Comparison of ENCODE assay signal across 11 cellular contexts in genomic region chr12:92132282-92132681, GRCh38. TPM values are rescaled to one million over a fixed set of nuclear protein-coding genes. Genes with fewer than 3 reads are reported as not detected.
A peak's percentile ranks its signal among the peaks of the same experiment; 100 is the strongest.
DNase-seq lines count a peak whose midpoint lies in the region; ATAC-seq and TF ChIP-seq lines count a peak whose summit lies in the region.
"Had no signal": no experiment of that assay in that cellular context is flagged by ENCODE, and none has a peak within 500 bp of the region (broad histone marks: within the 10 kb centered on the region; RNA-seq: fewer than 3 reads in every experiment).

No MANE protein-coding gene starts in this region.

- no peaks in the 10 kb centered on the region; the same call in 1 of the 2 replicates for H3K36me3 ChIP-seq in IMR-90 (ENCODE audit: control insufficient read depth, insufficient read depth, low read length)
- no peaks in the 10 kb centered on the region for H3K36me3 ChIP-seq in adrenal gland (replicated peaks in 1 of 2)
- H3K36me3 ChIP-seq in neutrophil = no peaks in the 10 kb centered on the region

- peak overlapping the region; percentile 60; the same call in 1 of the 2 replicates for H3K18ac ChIP-seq in IMR-90 (ENCODE audit: low read depth, low read length)

- H3K79me1 ChIP-seq in IMR-90 (ENCODE audit: low read depth in 1 of 2, low read length in 2 of 2) = peaks cover 13 to 70% of the 10 kb centered on the region in 2 experiments

- H3K9ac ChIP-seq in IMR-90 (ENCODE audit: low read depth, low read length) = no peak overlapping the region

- H3K4me3 Mint-ChIP-seq in activated CD4-positive, alpha-beta T cell treated with anti-CD3 and anti-CD28 coated beads, Interleukin-2, amount 10 ng/mL, durations not matched to agents 7 days and 5 days = peak overlapping the region; percentile 58

- peaks cover 3% of the 10 kb centered on the region for H3K9me3 Mint-ChIP-seq in activated CD4-positive, alpha-beta T cell treated with anti-CD3 and anti-CD28 coated beads, Interleukin-2, amount 10 ng/mL, durations not matched to agents 7 days and 5 days

- peak overlapping the region; percentile 23; the same call in 1 of the 2 replicates for H3K23ac ChIP-seq in IMR-90 (ENCODE audit: low read depth, low read length)

- peak overlapping the region; percentile 80 for H3K27ac Mint-ChIP-seq in activated CD4-positive, alpha-beta T cell treated with anti-CD3 and anti-CD28 coated beads, Interleukin-2, amount 10 ng/mL, durations not matched to agents 7 days and 5 days

- H4K5ac ChIP-seq in IMR-90 (ENCODE audit: low read depth, low read length) = peak overlapping the region; percentile 80; the same call in 1 of the 2 replicates

- H4K20me1 ChIP-seq in IMR-90 (ENCODE audit: insufficient read depth, low read length) = no peaks in the 10 kb centered on the region

- intact Hi-C loops in IMR-90 (cut with micrococcal nuclease) = no loop called here
- intact Hi-C loops in adrenal gland (cut with DNase I) = loop anchor here in 1 of 2 donors (10.0 kb wide), 1 partner anchor 127 kb away; no protein-coding TSS in a partner anchor

- H3K4me1 ChIP-seq in IMR-90 (ENCODE audit: control insufficient read depth, insufficient read depth, low read length) (peaks cover 19% of the 10 kb centered on the region), adrenal gland (replicated peaks in 1 of 2) (peaks cover 38 to 65% of the 10 kb centered on the region in 2 donors), neutrophil (ENCODE audit: control insufficient read depth in 1 of 2, insufficient read depth in 1 of 2, low read depth in 1 of 2, low read length in 1 of 2) (peaks cover 100% of the 10 kb centered on the region in 2 experiments)

- H2BK5ac ChIP-seq in IMR-90 (ENCODE audit: low read depth, low read length, poor library complexity, severe bottlenecking) = peak overlapping the region; percentile 28

- BruUV-seq in IMR-90 (replicated peaks; lab: Mats Ljungman, UMichigan) = no TSS peak

- WGBS in IMR-90 (ENCODE audit: extremely low coverage in 2 of 2, insufficient read length in 1 of 2), 2 experiments = no CpG with 5 or more reads among the region's 1 CpG
- 91 to 94% (median 93%) methylated on average over 1 of the region's 1 CpG for WGBS in adrenal gland, 4 donors

- H3K27ac ChIP-seq in IMR-90 (ENCODE audit: insufficient read depth, low read length) (no peak overlapping the region), adrenal gland (peak overlapping the region in 3 of 5 donors; percentile 7 to 72 (median 68)), neutrophil (peak overlapping the region; percentile 77)

- CTCF ChIA-PET in activated CD4-positive, alpha-beta T cell treated with anti-CD3 and anti-CD28 coated beads, Interleukin-2, amount 10 ng/mL, durations not matched to agents 7 days and 5 days (lab: Charles Lee) = interaction anchor here (1.1 to 5.6 kb wide), 5 partner anchors 12 to 773 kb away, joined by 3 to 27 read pairs (median 3); partner anchors contain the start of gene BTG1
- CTCF ChIA-PET in IMR-90 (lab: Yijun Ruan, JAX) (no interaction called here), HEK293T (lab: Yijun Ruan, JAX) (no interaction called here)

- dilution Hi-C loops in IMR-90 (cut with HindIII; ENCODE audit: low sequenced_read_pairs, unreplicated experiment) = no loop called here

- TF ChIP-seq CTCF in IMR-90 (conservative IDR thresholded peaks at IDR 0.05; ENCODE audit: low read depth, low read length) = no peak
- TF ChIP-seq CTCF in adrenal gland (IDR thresholded peaks at IDR 0.05) = no peak
- no peak for TF ChIP-seq CTCF in neutrophil (IDR thresholded peaks at IDR 0.05)

- no peak overlapping the region for H3K4me3 ChIP-seq in IMR-90 (ENCODE audit: insufficient read depth, low read depth, low read length)
- H3K4me3 ChIP-seq in adrenal gland = peak overlapping the region in 1 of 4 donors; percentile 12
- H3K4me3 ChIP-seq in neutrophil (ENCODE audit: low read depth in 1 of 2, low read length in 1 of 2) = peak overlapping the region in 1 of 2 experiments; percentile 9

- in situ Hi-C loops in IMR-90 (cut with MboI; ENCODE audit: low sequenced_read_pairs) = loop anchor here (5.0 kb wide), 1 partner anchor 50 kb away; no protein-coding TSS in a partner anchor

- no peak for TF ChIP-seq POLR2A in IMR-90 (IDR thresholded peaks at IDR 0.05; ENCODE audit: low read depth, low read length)
- no peak for TF ChIP-seq POLR2A in adrenal gland (IDR thresholded peaks at IDR 0.05)

- H3K4ac ChIP-seq in IMR-90 (ENCODE audit: low read depth, low read length) = no peak overlapping the region

- no peak overlapping the region for H2AK9ac ChIP-seq in IMR-90 (replicated peaks; ENCODE audit: low read depth, low read length, poor library complexity)

- no peak overlapping the region for H2AK5ac ChIP-seq in IMR-90 (ENCODE audit: low read depth, low read length)

- TF ChIP-seq RAD21 in IMR-90 (IDR thresholded peaks at IDR 0.05; ENCODE audit: low read length) = no peak

- H3K4me1 Mint-ChIP-seq in activated CD4-positive, alpha-beta T cell treated with anti-CD3 and anti-CD28 coated beads, Interleukin-2, amount 10 ng/mL, durations not matched to agents 7 days and 5 days = peaks cover 85% of the 10 kb centered on the region

- H3K9me3 ChIP-seq in IMR-90 (ENCODE audit: control insufficient read depth, insufficient read depth, low read length) (no peaks in the 10 kb centered on the region), adrenal gland (replicated peaks in 1 of 3) (no peaks in the 10 kb centered on the region), neutrophil (no peaks in the 10 kb centered on the region)

- H3K27me3 Mint-ChIP-seq in activated CD4-positive, alpha-beta T cell treated with anti-CD3 and anti-CD28 coated beads, Interleukin-2, amount 10 ng/mL, durations not matched to agents 7 days and 5 days = no peaks in the 10 kb centered on the region

- peak overlapping the region; percentile 79 for H3K4me2 ChIP-seq in IMR-90 (ENCODE audit: low read depth, low read length)

- peak; percentile 43 for DNase-seq in activated CD4-positive, alpha-beta T cell treated with anti-CD3 and anti-CD28 coated beads, Interleukin-2, amount 10 ng/mL, durations not matched to agents 7 days and 5 days
- DNase-seq in activated CD4-positive, alpha-beta T cell treated with anti-CD3 and anti-CD28 coated beads for 4 hours = no peak
- DNase-seq in IMR-90 = no peak
- DNase-seq in adrenal gland = no peak
- DNase-seq in HEK293T (ENCODE audit: extremely low spot score) = no peak
- DNase-seq: NCI-H226; stimulated activated CD4-positive, alpha-beta T cell treated with anti-CD3 and anti-CD28 coated beads, Interleukin-2, amount 100 ng/mL, for 48 hours had no signal

- H2AFZ ChIP-seq in IMR-90 (replicated peaks; ENCODE audit: low read length, poor library complexity) = no peak overlapping the region

- H3K27me3 ChIP-seq in IMR-90 (ENCODE audit: control insufficient read depth, insufficient read depth, low read length) = no peaks in the 10 kb centered on the region
- no peaks in the 10 kb centered on the region for H3K27me3 ChIP-seq in adrenal gland
- H3K27me3 ChIP-seq in neutrophil = no peaks in the 10 kb centered on the region

- H4K8ac ChIP-seq in IMR-90 (ENCODE audit: low read depth in 2 of 2, low read length in 2 of 2) = peak overlapping the region in 1 of 2 experiments; percentile 17; a peak in 1 of 4 replicates

- no peak for ATAC-seq in IMR-90 (ENCODE audit: low read depth)
- no peak for ATAC-seq in HG03469 (IDR thresholded peaks at IDR 0.05; ENCODE audit: unreplicated experiment)
- no peak for ATAC-seq in GM21515 (IDR thresholded peaks at IDR 0.05; ENCODE audit: unreplicated experiment)
- ATAC-seq: left lobe of liver had no signal

- H2BK15ac ChIP-seq in IMR-90 (ENCODE audit: low read depth, low read length) = no peak overlapping the region

- H3K56ac ChIP-seq in IMR-90 (ENCODE audit: extremely low read depth, insufficient read depth, low read length) = no peak overlapping the region

- no peak overlapping the region for H3K14ac ChIP-seq in IMR-90 (replicated peaks; ENCODE audit: low read depth, low read length)

- H4K91ac ChIP-seq in IMR-90 (ENCODE audit: insufficient read depth, low read depth, low read length) = no peak overlapping the region

- H2BK120ac ChIP-seq in IMR-90 (ENCODE audit: low read depth, low read length) = no peak overlapping the region

- POLR2A ChIA-PET in activated CD4-positive, alpha-beta T cell treated with anti-CD3 and anti-CD28 coated beads, Interleukin-2, amount 10 ng/mL, durations not matched to agents 7 days and 5 days (lab: Charles Lee) = interaction anchor here (0.7 to 6.4 kb wide), 2 partner anchors 13 to 17 kb away, joined by 3 to 38 read pairs; partner anchors contain the start of gene BTG1
- POLR2A ChIA-PET in IMR-90 (lab: Charles Lee; ENCODE audit: unreplicated experiment) = no interaction called here
- POLR2A ChIA-PET in HEK293T (lab: Yijun Ruan, JAX) = interaction anchor here (1.4 kb wide), 1 partner anchor 14 kb away, joined by 4 read pairs; the partner anchor contains the start of gene BTG1

- peaks cover 55% of the 10 kb centered on the region for H3K36me3 Mint-ChIP-seq in activated CD4-positive, alpha-beta T cell treated with anti-CD3 and anti-CD28 coated beads, Interleukin-2, amount 10 ng/mL, durations not matched to agents 7 days and 5 days (ENCODE audit: low read depth)

- no peak overlapping the region for H2BK20ac ChIP-seq in IMR-90 (ENCODE audit: low read depth, low read length)

- peaks cover 15% of the 10 kb centered on the region for H3K9me1 ChIP-seq in IMR-90 (ENCODE audit: insufficient read depth, low read length)

TF ChIP-seq in HEK293T, 16 proteins besides CTCF, POLR2A, EP300 and RAD21:
- no peak for TF ChIP-seq TARDBP (IDR thresholded peaks at IDR 0.05)
- TF ChIP-seq ARNT (IDR thresholded peaks at IDR 0.05) = no peak
- TF ChIP-seq SUZ12 (IDR thresholded peaks at IDR 0.05) = no peak
- no peak for TF ChIP-seq PKNOX1 (IDR thresholded peaks at IDR 0.05)
- TF ChIP-seq FOXA1 (IDR thresholded peaks at IDR 0.05) = no peak

RNA-seq across cellular contexts. Expression of gene BTG1, which starts 13.4 kb away (rescaled TPM):
- total RNA-seq in activated CD4-positive, alpha-beta T cell treated with anti-CD3 and anti-CD28 coated beads, Interleukin-2, amount 10 ng/mL, durations not matched to agents 7 days and 5 days = 100 to 1,000 TPM; 102 to 133 TPM
- total RNA-seq in IMR-90 (2012; rRNA removed) (3.8 and 8.1 TPM in 2 replicates), adrenal gland (100 to 1,000 TPM in 3 of 8 donors, 10 to 100 TPM in 5; 26.3 to 388 (median 74.9) TPM)
- polyA plus RNA-seq in IMR-90 (2012; rRNA removed) (33.5 and 43.3 TPM in 2 replicates), adrenal gland (10 to 100 TPM; 34.8 to 73.5 (median 55.2) TPM)
- 3.7 and 12.0 TPM in 2 replicates for polyA plus RNA-seq in IMR-90 (2012; cell fraction: cytosol; rRNA removed)
- polyA plus RNA-seq in IMR-90 (2012; cell fraction: nucleus; rRNA removed; ENCODE audit: low replicate concordance) = 4.7 and 12.8 TPM in 2 replicates
